22 cellular contexts compared by ENCODE assay signal in the genomic region with DNA sequence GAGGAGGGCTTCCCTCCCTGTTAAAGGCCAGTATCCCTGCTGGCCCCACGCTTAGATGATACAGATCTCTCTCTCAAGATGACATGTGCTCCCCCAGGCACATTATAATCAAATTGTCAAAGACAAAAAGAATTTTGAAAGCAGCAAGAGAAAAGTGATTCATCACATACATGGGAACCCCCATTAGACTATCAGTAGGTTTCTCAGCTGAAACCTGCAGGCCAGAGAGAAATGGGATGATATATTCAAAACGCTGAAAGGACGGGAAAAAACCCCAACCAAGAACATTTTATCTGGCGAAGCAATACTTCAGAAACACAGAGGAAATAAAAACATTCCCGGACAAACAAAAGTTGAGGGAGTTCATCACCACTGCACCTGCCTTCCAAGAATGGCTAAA.
DNase-seq lines count a peak whose midpoint lies in the region; ATAC-seq, FAIRE-seq and TF ChIP-seq lines count a peak whose summit lies in the region.
"Had no signal": no experiment of that assay in that cellular context is flagged by ENCODE, and none has a peak within 500 bp of the region (broad histone marks: within the 10 kb centered on the region; RNA-seq: fewer than 3 reads in every experiment).

No MANE protein-coding gene starts in this region.

- no peak for TF ChIP-seq RAD21 in H1 (IDR thresholded peaks at IDR 0.05 in 1 of 2, conservative IDR thresholded peaks at IDR 0.05 in 1 of 2; ENCODE audit: low read depth in 2 of 2, low read length in 2 of 2)

- H3K4me1 Mint-ChIP-seq in activated naive CD8-positive, alpha-beta T cell treated with anti-CD3 and anti-CD28 coated beads, Interleukin-2, amount 50 U/mL, for 24 hours, result peaks cover 11% of the 10 kb centered on the region
- peaks cover 15% of the 10 kb centered on the region for H3K4me1 Mint-ChIP-seq in activated naive CD8-positive, alpha-beta T cell treated with anti-CD3 and anti-CD28 coated beads for 36 hours
- H3K4me1 Mint-ChIP-seq in WTC11, result no peaks in the 10 kb centered on the region
- H3K4me1 Mint-ChIP-seq in type B pancreatic cell (ENCODE audit: unreplicated experiment), result peaks cover 12% of the 10 kb centered on the region

- no peak for TF ChIP-seq EP300 in H1 (IDR thresholded peaks at IDR 0.05; ENCODE audit: borderline replicate concordance in 1 of 2, low read depth in 2 of 2, low read length in 2 of 2)

- H3K27ac ChIP-seq in H1 (ENCODE audit: low read depth, low read length), result no peak overlapping the region
- H3K27ac ChIP-seq in SJCRH30, result no peak overlapping the region
- no peak overlapping the region for H3K27ac ChIP-seq in aorta (ENCODE audit: low read depth in 1 of 2, low read length in 2 of 2)
- H3K27ac ChIP-seq: A549 had no signal

- no peak overlapping the region for H2BK15ac ChIP-seq in H1 (ENCODE audit: low read length)

- POLR2A ChIA-PET in WTC11 (lab: Charles Lee), result interaction anchor here (0.6 kb wide), 1 partner anchor 40 kb away, joined by 8 read pairs; no protein-coding TSS in a partner anchor
- POLR2A ChIA-PET in H1 (lab: Charles Lee; ENCODE audit: partially characterized antibody), result no interaction called here

- peaks cover 8% of the 10 kb centered on the region; the same call in 1 of the 2 replicates for H3K79me1 ChIP-seq in H1 (ENCODE audit: low read depth, low read length)

- peak overlapping the region; percentile 19; the same call in 1 of the 2 replicates for H3K18ac ChIP-seq in H1 (ENCODE audit: extremely low read depth, low read length)

- CTCF ChIA-PET in WTC11 (lab: Charles Lee) (interaction anchor here (1.0 kb wide), 1 partner anchor 23 kb away, joined by 3 read pairs; no protein-coding TSS in a partner anchor), H1 (lab: Charles Lee; ENCODE audit: partially characterized antibody) (interaction anchor here (0.7 to 1.4 kb wide), 2 partner anchors 226 to 301 kb away, joined by 3 to 4 read pairs; no protein-coding TSS in a partner anchor)

- no peak for DNase-seq in activated naive CD8-positive, alpha-beta T cell treated with anti-CD3 and anti-CD28 coated beads, Interleukin-2, amount 50 U/mL, for 24 hours
- no peak for DNase-seq in activated naive CD8-positive, alpha-beta T cell treated with anti-CD3 and anti-CD28 coated beads for 36 hours
- DNase-seq in WTC11 (ENCODE audit: low spot score) (no peak), H1 (ENCODE audit: low read depth in 1 of 2, low spot score in 2 of 2) (no peak), type B pancreatic cell (ENCODE audit: extremely low spot score, unreplicated experiment) (no peak), SJCRH30 (no peak), aorta (no peak)
- DNase-seq: 8988T; C1 segment of cervical spinal cord; Calu3; CD4-positive, alpha-beta memory T cell; COR-L47; DMS53; DMS79 treated with DMSO at 0.1 percent for 48 hours; GF-D8; GOT3; H7; HCEC 1CT had no signal

- no peaks in the 10 kb centered on the region for H3K27me3 Mint-ChIP-seq in activated naive CD8-positive, alpha-beta T cell treated with anti-CD3 and anti-CD28 coated beads, Interleukin-2, amount 50 U/mL, for 24 hours
- H3K27me3 Mint-ChIP-seq in activated naive CD8-positive, alpha-beta T cell treated with anti-CD3 and anti-CD28 coated beads for 36 hours, result no peaks in the 10 kb centered on the region
- H3K27me3 Mint-ChIP-seq in WTC11 (ENCODE audit: low read depth) (no peaks in the 10 kb centered on the region), type B pancreatic cell (no peaks in the 10 kb centered on the region)
- H3K27me3 Mint-ChIP-seq: CD4-positive, alpha-beta memory T cell had no signal

- H2BK5ac ChIP-seq in H1 (ENCODE audit: low read depth, low read length), result no peak overlapping the region

- WGBS in H1 (ENCODE audit: extremely low coverage in 1 of 2, insufficient coverage in 1 of 2, insufficient read length in 1 of 2, insufficient replicate concordance in 2 of 2, low coverage in 1 of 2, low lambda C conversion rate in 2 of 2, missing lambda C conversion rate in 1 of 2), 2 experiments, result 90% methylated on average over 5 of the region's 5 CpGs; no CpG with 5 or more reads in 1 of the 2 experiments
- 97 to 99% methylated on average over 5 of the region's 5 CpGs for WGBS in aorta, 2 donors

- no peak for TF ChIP-seq POLR2A in H1 (IDR thresholded peaks at IDR 0.05; ENCODE audit: control extremely low read depth in 1 of 2, low read depth in 2 of 2, low read length in 2 of 2)

- no peak for ATAC-seq in activated naive CD8-positive, alpha-beta T cell treated with anti-CD3 and anti-CD28 coated beads, Interleukin-2, amount 50 U/mL, for 24 hours
- ATAC-seq in WTC11 (no peak), GM18858 (IDR thresholded peaks at IDR 0.05; ENCODE audit: unreplicated experiment) (no peak), aorta (ENCODE audit: low FRiP score) (no peak)
- ATAC-seq: A549 had no signal

- H3K9me3 Mint-ChIP-seq in activated naive CD8-positive, alpha-beta T cell treated with anti-CD3 and anti-CD28 coated beads, Interleukin-2, amount 50 U/mL, for 24 hours, result peaks cover 8% of the 10 kb centered on the region
- H3K9me3 Mint-ChIP-seq in activated naive CD8-positive, alpha-beta T cell treated with anti-CD3 and anti-CD28 coated beads for 36 hours, result peaks cover 5% of the 10 kb centered on the region
- H3K9me3 Mint-ChIP-seq in WTC11, result peaks cover 6% of the 10 kb centered on the region; the same call in 1 of the 2 replicates
- peaks cover 9% of the 10 kb centered on the region for H3K9me3 Mint-ChIP-seq in type B pancreatic cell

- no peak overlapping the region for H3K23ac ChIP-seq in H1 (ENCODE audit: insufficient read length)

- H3K4ac ChIP-seq in H1 (replicated peaks; ENCODE audit: insufficient read length, low read depth, low read length), result no peak overlapping the region

- FAIRE-seq in H1 (lab: Jason Lieb, UNC), result no peak
- FAIRE-seq: A549, GM12892, GM19239 had no signal

- peaks cover 0 to 9% of the 10 kb centered on the region in 2 experiments for H4K20me1 ChIP-seq in H1 (replicated peaks in 1 of 2; ENCODE audit: control insufficient read depth in 1 of 2, insufficient read depth in 2 of 2, low read length in 2 of 2)

- no peaks in the 10 kb centered on the region for H3K27me3 ChIP-seq in H1 (replicated peaks in 1 of 4; ENCODE audit: control insufficient read depth in 3 of 4, extremely low read depth in 1 of 4, insufficient read depth in 3 of 4, low read length in 3 of 4)
- H3K27me3 ChIP-seq in SJCRH30, result no peaks in the 10 kb centered on the region
- no peaks in the 10 kb centered on the region for H3K27me3 ChIP-seq in aorta (ENCODE audit: control insufficient read depth in 1 of 2, insufficient read depth in 2 of 2, low read length in 1 of 2)

- intact Hi-C loops in aorta (cut with DNase I), result no loop called here

- H2BK120ac ChIP-seq in H1 (replicated peaks; ENCODE audit: low read depth, low read length), result no peak overlapping the region

- peaks cover 30% of the 10 kb centered on the region for H3K36me3 Mint-ChIP-seq in activated naive CD8-positive, alpha-beta T cell treated with anti-CD3 and anti-CD28 coated beads, Interleukin-2, amount 50 U/mL, for 24 hours (ENCODE audit: low read depth)
- H3K36me3 Mint-ChIP-seq in activated naive CD8-positive, alpha-beta T cell treated with anti-CD3 and anti-CD28 coated beads for 36 hours, result peaks cover 35% of the 10 kb centered on the region
- H3K36me3 Mint-ChIP-seq in WTC11 (peaks cover 36% of the 10 kb centered on the region), type B pancreatic cell (peaks cover 40% of the 10 kb centered on the region)

- no peak overlapping the region for H4K91ac ChIP-seq in H1 (replicated peaks; ENCODE audit: insufficient read length, low read length)

- no peak overlapping the region for H2AFZ ChIP-seq in H1 (ENCODE audit: low read length)

- H3K23me2 ChIP-seq in H1 (ENCODE audit: low read depth, low read length), result no peaks in the 10 kb centered on the region

- no peak overlapping the region for H3K4me3 Mint-ChIP-seq in activated naive CD8-positive, alpha-beta T cell treated with anti-CD3 and anti-CD28 coated beads, Interleukin-2, amount 50 U/mL, for 24 hours
- no peak overlapping the region for H3K4me3 Mint-ChIP-seq in activated naive CD8-positive, alpha-beta T cell treated with anti-CD3 and anti-CD28 coated beads for 36 hours
- H3K4me3 Mint-ChIP-seq in WTC11, result no peak overlapping the region
- H3K4me3 Mint-ChIP-seq in type B pancreatic cell, result no peak overlapping the region
- H3K4me3 Mint-ChIP-seq: CD4-positive, alpha-beta memory T cell had no signal

- H3K27ac Mint-ChIP-seq in activated naive CD8-positive, alpha-beta T cell treated with anti-CD3 and anti-CD28 coated beads, Interleukin-2, amount 50 U/mL, for 24 hours, result peak overlapping the region; percentile 0
- H3K27ac Mint-ChIP-seq in activated naive CD8-positive, alpha-beta T cell treated with anti-CD3 and anti-CD28 coated beads for 36 hours, result no peak overlapping the region
- peak overlapping the region; percentile 25; the same call in 1 of the 2 replicates for H3K27ac Mint-ChIP-seq in WTC11
- H3K27ac Mint-ChIP-seq in type B pancreatic cell, result peak overlapping the region; percentile 13

- no peak overlapping the region for H2AK5ac ChIP-seq in H1 (ENCODE audit: low read depth, low read length)

- H3K36me3 ChIP-seq in H1 (ENCODE audit: control insufficient read depth in 2 of 4, insufficient read depth in 4 of 4, low read length in 3 of 4), result peaks cover 5 to 9% (median 8%) of the 10 kb centered on the region in 4 experiments
- peaks cover 16% of the 10 kb centered on the region for H3K36me3 ChIP-seq in SJCRH30
- H3K36me3 ChIP-seq in aorta (ENCODE audit: control insufficient read depth in 1 of 2, insufficient read depth in 2 of 2, low read length in 1 of 2), result no peaks in the 10 kb centered on the region

- no peak overlapping the region for H4K8ac ChIP-seq in H1 (ENCODE audit: extremely low read depth, insufficient read depth, low read length)

- H4K5ac ChIP-seq in H1 (ENCODE audit: insufficient read length, low read depth, low read length), result no peak overlapping the region

- no peak overlapping the region for H3K4me2 ChIP-seq in H1 (ENCODE audit: insufficient read depth in 1 of 2, low read depth in 2 of 2, low read length in 2 of 2)
- H3K4me2 ChIP-seq: A549 had no signal

- H3K56ac ChIP-seq in H1 (replicated peaks; ENCODE audit: insufficient read length, low read depth, low read length), result no peak overlapping the region

- no peak overlapping the region for H2BK12ac ChIP-seq in H1 (ENCODE audit: low read depth, low read length)

- H3K9me3 ChIP-seq in H1 (ENCODE audit: insufficient read depth in 2 of 2, low read depth in 1 of 2, low read length in 1 of 2) (no peaks in the 10 kb centered on the region), SJCRH30 (replicated peaks) (peaks cover 5% of the 10 kb centered on the region), aorta (ENCODE audit: control insufficient read depth, low read length) (no peaks in the 10 kb centered on the region)
- H3K9me3 ChIP-seq: A549 had no signal

- H3K14ac ChIP-seq in H1 (ENCODE audit: insufficient read length), result no peak overlapping the region

- H3K4me1 ChIP-seq in H1 (replicated peaks in 1 of 4; ENCODE audit: control insufficient read depth in 3 of 4, insufficient read depth in 4 of 4, low read length in 3 of 4), result no peaks in the 10 kb centered on the region
- H3K4me1 ChIP-seq in SJCRH30, result no peaks in the 10 kb centered on the region
- no peaks in the 10 kb centered on the region for H3K4me1 ChIP-seq in aorta (ENCODE audit: control insufficient read depth in 1 of 2, insufficient read depth in 2 of 2, low read length in 2 of 2)
- H3K4me1 ChIP-seq: A549 had no signal

- H3K4me3 ChIP-seq in H1 (ENCODE audit: extremely low read depth in 1 of 4, insufficient read depth in 2 of 4, low read depth in 3 of 4, low read length in 4 of 4) (no peak overlapping the region), SJCRH30 (no peak overlapping the region), aorta (ENCODE audit: low read length in 2 of 2) (no peak overlapping the region)
- H3K4me3 ChIP-seq: A549 had no signal

- no peak for TF ChIP-seq CTCF in WTC11 (IDR thresholded peaks at IDR 0.05)
- TF ChIP-seq CTCF in H1 (IDR thresholded peaks at IDR 0.05; ENCODE audit: control extremely low read depth in 1 of 3, insufficient read depth in 1 of 3, low read depth in 1 of 3, low read length in 3 of 3), result no peak
- no peak for TF ChIP-seq CTCF in type B pancreatic cell (conservative IDR thresholded peaks at IDR 0.05)

- H2BK20ac ChIP-seq in H1 (ENCODE audit: low read length), result no peak overlapping the region

- no peak overlapping the region for H3K9ac ChIP-seq in H1 (replicated peaks in 1 of 4; ENCODE audit: extremely low read depth in 1 of 4, low read depth in 3 of 4, low read length in 3 of 4)

- H3K79me2 ChIP-seq in H1 (ENCODE audit: control insufficient read depth in 1 of 2, insufficient read depth in 2 of 2, low read length in 2 of 2), result peaks cover 0 to 64% of the 10 kb centered on the region in 2 experiments; a peak in 2 of 4 replicates
